ENCODE assay signal across 1 cellular context in the genomic region with DNA sequence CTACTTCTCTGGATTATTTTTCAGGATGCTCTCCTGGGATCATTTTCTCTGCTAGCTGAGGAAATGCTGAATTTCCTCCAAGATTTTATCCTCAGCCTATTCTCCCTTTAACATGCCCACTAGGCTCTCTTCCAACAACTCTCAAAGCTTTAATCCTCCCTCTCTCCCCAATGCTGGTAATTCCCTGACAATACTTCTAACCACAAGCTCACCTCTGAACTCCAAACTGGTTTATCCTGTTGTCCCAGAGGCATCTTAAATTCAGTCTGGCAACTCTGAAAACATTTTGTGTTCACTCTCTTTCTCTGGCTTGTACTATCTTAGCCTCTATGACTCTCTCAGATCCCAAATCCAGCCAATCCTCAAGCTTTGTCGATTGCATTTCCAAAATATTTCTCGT.
TF ChIP-seq lines count a peak whose summit lies in the region.

No MANE protein-coding gene starts in this region.

TF ChIP-seq in GM23338, 12 proteins besides CTCF, POLR2A, EP300 and RAD21 (continued from another document):
- TF ChIP-seq, protein P1, sequence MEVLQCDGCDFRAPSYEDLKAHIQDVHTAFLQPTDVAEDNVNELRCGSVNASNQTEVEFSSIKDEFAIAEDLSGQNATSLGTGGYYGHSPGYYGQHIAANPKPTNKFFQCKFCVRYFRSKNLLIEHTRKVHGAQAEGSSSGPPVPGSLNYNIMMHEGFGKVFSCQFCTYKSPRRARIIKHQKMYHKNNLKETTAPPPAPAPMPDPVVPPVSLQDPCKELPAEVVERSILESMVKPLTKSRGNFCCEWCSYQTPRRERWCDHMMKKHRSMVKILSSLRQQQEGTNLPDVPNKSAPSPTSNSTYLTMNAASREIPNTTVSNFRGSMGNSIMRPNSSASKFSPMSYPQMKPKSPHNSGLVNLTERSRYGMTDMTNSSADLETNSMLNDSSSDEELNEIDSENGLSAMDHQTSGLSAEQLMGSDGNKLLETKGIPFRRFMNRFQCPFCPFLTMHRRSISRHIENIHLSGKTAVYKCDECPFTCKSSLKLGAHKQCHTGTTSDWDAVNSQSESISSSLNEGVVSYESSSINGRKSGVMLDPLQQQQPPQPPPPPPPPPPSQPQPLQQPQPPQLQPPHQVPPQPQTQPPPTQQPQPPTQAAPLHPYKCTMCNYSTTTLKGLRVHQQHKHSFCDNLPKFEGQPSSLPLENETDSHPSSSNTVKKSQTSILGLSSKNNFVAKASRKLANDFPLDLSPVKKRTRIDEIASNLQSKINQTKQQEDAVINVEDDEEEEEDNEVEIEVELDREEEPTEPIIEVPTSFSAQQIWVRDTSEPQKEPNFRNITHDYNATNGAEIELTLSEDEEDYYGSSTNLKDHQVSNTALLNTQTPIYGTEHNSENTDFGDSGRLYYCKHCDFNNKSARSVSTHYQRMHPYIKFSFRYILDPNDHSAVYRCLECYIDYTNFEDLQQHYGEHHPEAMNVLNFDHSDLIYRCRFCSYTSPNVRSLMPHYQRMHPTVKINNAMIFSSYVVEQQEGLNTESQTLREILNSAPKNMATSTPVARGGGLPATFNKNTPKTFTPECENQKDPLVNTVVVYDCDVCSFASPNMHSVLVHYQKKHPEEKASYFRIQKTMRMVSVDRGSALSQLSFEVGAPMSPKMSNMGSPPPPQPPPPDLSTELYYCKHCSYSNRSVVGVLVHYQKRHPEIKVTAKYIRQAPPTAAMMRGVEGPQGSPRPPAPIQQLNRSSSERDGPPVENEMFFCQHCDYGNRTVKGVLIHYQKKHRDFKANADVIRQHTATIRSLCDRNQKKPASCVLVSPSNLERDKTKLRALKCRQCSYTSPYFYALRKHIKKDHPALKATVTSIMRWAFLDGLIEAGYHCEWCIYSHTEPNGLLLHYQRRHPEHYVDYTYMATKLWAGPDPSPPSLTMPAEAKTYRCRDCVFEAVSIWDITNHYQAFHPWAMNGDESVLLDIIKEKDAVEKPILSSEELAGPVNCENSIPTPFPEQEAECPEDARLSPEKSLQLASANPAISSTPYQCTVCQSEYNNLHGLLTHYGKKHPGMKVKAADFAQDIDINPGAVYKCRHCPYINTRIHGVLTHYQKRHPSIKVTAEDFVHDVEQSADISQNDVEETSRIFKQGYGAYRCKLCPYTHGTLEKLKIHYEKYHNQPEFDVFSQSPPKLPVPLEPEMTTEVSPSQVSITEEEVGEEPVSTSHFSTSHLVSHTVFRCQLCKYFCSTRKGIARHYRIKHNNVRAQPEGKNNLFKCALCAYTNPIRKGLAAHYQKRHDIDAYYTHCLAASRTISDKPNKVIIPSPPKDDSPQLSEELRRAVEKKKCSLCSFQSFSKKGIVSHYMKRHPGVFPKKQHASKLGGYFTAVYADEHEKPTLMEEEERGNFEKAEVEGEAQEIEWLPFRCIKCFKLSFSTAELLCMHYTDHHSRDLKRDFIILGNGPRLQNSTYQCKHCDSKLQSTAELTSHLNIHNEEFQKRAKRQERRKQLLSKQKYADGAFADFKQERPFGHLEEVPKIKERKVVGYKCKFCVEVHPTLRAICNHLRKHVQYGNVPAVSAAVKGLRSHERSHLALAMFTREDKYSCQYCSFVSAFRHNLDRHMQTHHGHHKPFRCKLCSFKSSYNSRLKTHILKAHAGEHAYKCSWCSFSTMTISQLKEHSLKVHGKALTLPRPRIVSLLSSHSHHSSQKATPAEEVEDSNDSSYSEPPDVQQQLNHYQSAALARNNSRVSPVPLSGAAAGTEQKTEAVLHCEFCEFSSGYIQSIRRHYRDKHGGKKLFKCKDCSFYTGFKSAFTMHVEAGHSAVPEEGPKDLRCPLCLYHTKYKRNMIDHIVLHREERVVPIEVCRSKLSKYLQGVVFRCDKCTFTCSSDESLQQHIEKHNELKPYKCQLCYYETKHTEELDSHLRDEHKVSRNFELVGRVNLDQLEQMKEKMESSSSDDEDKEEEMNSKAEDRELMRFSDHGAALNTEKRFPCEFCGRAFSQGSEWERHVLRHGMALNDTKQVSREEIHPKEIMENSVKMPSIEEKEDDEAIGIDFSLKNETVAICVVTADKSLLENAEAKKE (CRISPR knock-in tag; IDR thresholded peaks at IDR 0.05), result no peak
- no peak for TF ChIP-seq ZNF114 (CRISPR knock-in tag; IDR thresholded peaks at IDR 0.05)
